Comparison of ENCODE assay signal across 1 cellular context in the genomic region with DNA sequence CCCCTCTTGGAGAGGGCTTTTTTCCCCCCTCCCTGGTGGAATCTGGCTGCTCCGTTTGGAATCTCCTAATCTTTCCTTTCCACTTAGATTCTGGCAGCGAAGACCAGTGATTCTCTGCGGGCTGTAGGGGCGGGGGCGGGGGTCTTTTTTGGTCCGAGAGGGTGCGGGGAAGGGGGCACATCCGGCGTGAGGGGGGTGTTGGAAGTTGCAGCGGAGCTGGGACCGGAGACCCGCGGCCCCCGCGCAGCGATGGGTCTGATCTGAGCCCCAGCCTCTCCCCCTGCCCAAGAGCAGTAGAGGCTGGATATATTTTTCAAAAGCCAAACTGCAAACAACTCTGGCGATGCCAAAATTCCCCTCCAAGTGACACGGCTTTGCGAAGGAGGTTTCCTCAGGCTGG.
TF ChIP-seq lines count a peak whose summit lies in the region.

No MANE protein-coding gene starts in this region.

TF ChIP-seq in WTC11, 78 proteins besides CTCF, POLR2A, EP300 and RAD21 (continued from another document):
- TF ChIP-seq, protein P1, sequence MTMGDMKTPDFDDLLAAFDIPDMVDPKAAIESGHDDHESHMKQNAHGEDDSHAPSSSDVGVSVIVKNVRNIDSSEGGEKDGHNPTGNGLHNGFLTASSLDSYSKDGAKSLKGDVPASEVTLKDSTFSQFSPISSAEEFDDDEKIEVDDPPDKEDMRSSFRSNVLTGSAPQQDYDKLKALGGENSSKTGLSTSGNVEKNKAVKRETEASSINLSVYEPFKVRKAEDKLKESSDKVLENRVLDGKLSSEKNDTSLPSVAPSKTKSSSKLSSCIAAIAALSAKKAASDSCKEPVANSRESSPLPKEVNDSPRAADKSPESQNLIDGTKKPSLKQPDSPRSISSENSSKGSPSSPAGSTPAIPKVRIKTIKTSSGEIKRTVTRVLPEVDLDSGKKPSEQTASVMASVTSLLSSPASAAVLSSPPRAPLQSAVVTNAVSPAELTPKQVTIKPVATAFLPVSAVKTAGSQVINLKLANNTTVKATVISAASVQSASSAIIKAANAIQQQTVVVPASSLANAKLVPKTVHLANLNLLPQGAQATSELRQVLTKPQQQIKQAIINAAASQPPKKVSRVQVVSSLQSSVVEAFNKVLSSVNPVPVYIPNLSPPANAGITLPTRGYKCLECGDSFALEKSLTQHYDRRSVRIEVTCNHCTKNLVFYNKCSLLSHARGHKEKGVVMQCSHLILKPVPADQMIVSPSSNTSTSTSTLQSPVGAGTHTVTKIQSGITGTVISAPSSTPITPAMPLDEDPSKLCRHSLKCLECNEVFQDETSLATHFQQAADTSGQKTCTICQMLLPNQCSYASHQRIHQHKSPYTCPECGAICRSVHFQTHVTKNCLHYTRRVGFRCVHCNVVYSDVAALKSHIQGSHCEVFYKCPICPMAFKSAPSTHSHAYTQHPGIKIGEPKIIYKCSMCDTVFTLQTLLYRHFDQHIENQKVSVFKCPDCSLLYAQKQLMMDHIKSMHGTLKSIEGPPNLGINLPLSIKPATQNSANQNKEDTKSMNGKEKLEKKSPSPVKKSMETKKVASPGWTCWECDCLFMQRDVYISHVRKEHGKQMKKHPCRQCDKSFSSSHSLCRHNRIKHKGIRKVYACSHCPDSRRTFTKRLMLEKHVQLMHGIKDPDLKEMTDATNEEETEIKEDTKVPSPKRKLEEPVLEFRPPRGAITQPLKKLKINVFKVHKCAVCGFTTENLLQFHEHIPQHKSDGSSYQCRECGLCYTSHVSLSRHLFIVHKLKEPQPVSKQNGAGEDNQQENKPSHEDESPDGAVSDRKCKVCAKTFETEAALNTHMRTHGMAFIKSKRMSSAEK (CRISPR knock-in tag; IDR thresholded peaks at IDR 0.05; ENCODE audit: borderline replicate concordance), result no peak
- TF ChIP-seq FOXJ3 (CRISPR knock-in tag; IDR thresholded peaks at IDR 0.05; ENCODE audit: borderline replicate concordance) (no peak), ZNF423 (CRISPR knock-in tag; IDR thresholded peaks at IDR 0.05) (no peak)
